Comparison of ENCODE assay signal across 21 cellular contexts in the genomic region with DNA sequence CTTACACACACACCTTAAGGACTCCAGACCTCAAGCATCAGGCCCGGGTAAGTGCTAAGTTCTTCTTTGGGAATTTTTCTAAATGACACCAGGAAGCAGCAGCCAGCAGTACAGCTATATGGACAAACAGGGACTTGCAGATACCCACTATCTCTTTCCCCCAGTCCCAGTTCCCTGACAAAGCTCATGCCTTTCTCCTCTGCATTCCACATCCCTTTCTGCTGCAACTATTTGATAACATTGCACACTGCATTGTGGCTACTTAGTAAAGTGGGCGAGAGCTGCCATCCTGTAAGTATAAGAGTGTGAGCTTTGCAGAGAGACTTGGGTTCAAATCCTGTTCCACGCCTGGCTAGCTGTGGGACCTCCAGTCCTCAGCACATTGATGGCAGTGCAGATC. TPM values are rescaled to one million over a fixed set of nuclear protein-coding genes. Genes with fewer than 3 reads are reported as not detected.
A peak's percentile ranks its signal among the peaks of the same experiment; 100 is the strongest.
DNase-seq lines count a peak whose midpoint lies in the region; ATAC-seq, FAIRE-seq and TF ChIP-seq lines count a peak whose summit lies in the region.
"Had no signal": no experiment of that assay in that cellular context is flagged by ENCODE, and none has a peak within 500 bp of the region (broad histone marks: within the 10 kb centered on the region; RNA-seq: fewer than 3 reads in every experiment).

No MANE protein-coding gene starts in this region.

- TF ChIP-seq POLR2A in K562 (conservative IDR thresholded peaks at IDR 0.05) = no peak
- no peak for TF ChIP-seq POLR2A in GM12892 (IDR thresholded peaks at IDR 0.05; ENCODE audit: low read depth, low read length)

- intact Hi-C loops in K562 (cut with micrococcal nuclease) = loop anchor here (5.0 kb wide), 1 partner anchor 66 kb away; no protein-coding TSS in a partner anchor

- no peaks in the 10 kb centered on the region for H3K36me3 ChIP-seq in K562 (ENCODE audit: control insufficient read depth, insufficient read depth, low read length)

- CTCF ChIA-PET in K562 (lab: Yijun Ruan, JAX; ENCODE audit: low intra/inter-chr PET ratio) = no interaction called here

- no peak for TF ChIP-seq RAD21 in K562 (CRISPR knock-in tag; conservative IDR thresholded peaks at IDR 0.05 in 1 of 2, IDR thresholded peaks at IDR 0.05 in 1 of 2)

- no peak for TF ChIP-seq CTCF in K562 (IDR thresholded peaks at IDR 0.05 in 2 of 3, conservative IDR thresholded peaks at IDR 0.05 in 1 of 3; ENCODE audit: insufficient read depth in 2 of 3, low read depth in 1 of 3, low read length in 3 of 3)

- no peaks in the 10 kb centered on the region for H4K20me1 ChIP-seq in K562 (replicated peaks; ENCODE audit: control insufficient read depth, insufficient read depth, low read length)

- H3K9me1 ChIP-seq in K562 (ENCODE audit: control insufficient read depth, insufficient read depth, low read length) = no peaks in the 10 kb centered on the region

- ATAC-seq in K562 = peak; percentile 76
- ATAC-seq: A549 had no signal

- BruUV-seq in K562 (replicated peaks; lab: Mats Ljungman, UMichigan) = no TSS peak

- no peaks in the 10 kb centered on the region for H3K9me3 ChIP-seq in K562 (replicated peaks; ENCODE audit: control insufficient read depth, insufficient read depth, low read depth, low read length)
- H3K9me3 ChIP-seq: A549 had no signal

- POLR2A ChIA-PET in K562 (lab: Yijun Ruan, JAX) = no interaction called here

- FAIRE-seq in K562 (lab: Jason Lieb, UNC) (peak; percentile 69), GM12892 (lab: Jason Lieb, UNC) (no peak)
- FAIRE-seq: A549, GM19239, H54, HTR-8/SVneo had no signal

- in situ Hi-C loops in K562 (cut with MboI) = no loop called here

- no peaks in the 10 kb centered on the region for H3K27me3 ChIP-seq in K562 (ENCODE audit: control insufficient read depth in 2 of 2, insufficient read depth in 2 of 2, low read length in 2 of 2)

- WGBS in K562 (ENCODE audit: insufficient coverage, low coverage, missing lambda C conversion rate) = 0% methylated on average over 1 of the region's 3 CpGs

- TF ChIP-seq EP300 in K562 (IDR thresholded peaks at IDR 0.05; ENCODE audit: low read length) = peak; percentile 78

- H3K4me1 ChIP-seq in K562 (replicated peaks in 1 of 2; ENCODE audit: control insufficient read depth in 2 of 2, insufficient read depth in 2 of 2, low read length in 2 of 2) = peaks cover 0 to 17% of the 10 kb centered on the region in 2 experiments; a peak in 2 of 5 replicates
- H3K4me1 ChIP-seq: A549 had no signal

- H3K4me2 ChIP-seq in K562 (ENCODE audit: insufficient read depth, low read length) = peak overlapping the region; percentile 61
- H3K4me2 ChIP-seq: A549 had no signal

- H3K27ac ChIP-seq in K562 (ENCODE audit: extremely low read depth, low read depth, low read length) = peak overlapping the region; percentile 48; the same call in 1 of the 3 replicates
- H3K27ac ChIP-seq: 22Rv1, A549, C4-2B, GM23248, HL-60 had no signal

- H2AFZ ChIP-seq in K562 (ENCODE audit: low read depth, low read length) = peak overlapping the region; percentile 60; the same call in 1 of the 2 replicates
- H2AFZ ChIP-seq: GM23248 had no signal

- no peak overlapping the region for H3K4me3 ChIP-seq in K562
- H3K4me3 ChIP-seq: A549, GM23248 had no signal

- peak; percentile 40 for DNase-seq in NCI-H146 (lab: John Stamatoyannopoulos, UW)
- no peak for DNase-seq in NCI-H146 treated with DMSO at 0.1 percent for 48 hours (lab: John Stamatoyannopoulos, UW; ENCODE audit: unreplicated experiment)
- DNase-seq in UCSD-AML1 (lab: John Stamatoyannopoulos, UW; ENCODE audit: unreplicated experiment) = peak; percentile 11
- DNase-seq in K562 (ENCODE audit: extremely low read depth in 1 of 4, low spot score in 3 of 4) = peak; percentile 26 to 58 (median 44)
- DNase-seq in GM12892 (ENCODE audit: insufficient read length) = no peak
- no peak for DNase-seq in cerebellar cortex (ENCODE audit: low spot score)
- no peak for DNase-seq in activated CD4-positive, alpha-beta T cell treated with anti-CD3 and anti-CD28 coated beads, Interleukin-2, amount 50 U/mL, for 1 hour
- DNase-seq: AML-193; CD4-positive, alpha-beta T cell; DMS153; DMS79; GDM1; GM23248; HCEC 1CT had no signal

- peak overlapping the region in 1 of 2 experiments; percentile 36; a peak in 1 of 4 replicates for H3K9ac ChIP-seq in K562 (ENCODE audit: insufficient read depth in 1 of 2, low read depth in 2 of 2, low read length in 2 of 2)
- H3K9ac ChIP-seq: GM23248 had no signal

- no peaks in the 10 kb centered on the region for H3K79me2 ChIP-seq in K562 (ENCODE audit: control insufficient read depth, insufficient read depth, low read length)

TF ChIP-seq in K562, 482 proteins besides CTCF, POLR2A, EP300 and RAD21 (continues in another document):
- TF ChIP-seq ZNF12 (CRISPR knock-in tag; IDR thresholded peaks at IDR 0.05) = no peak
- no peak for TF ChIP-seq XRCC4 (IDR thresholded peaks at IDR 0.05; ENCODE audit: extremely low read depth, insufficient read depth, insufficient read length)
- no peak for TF ChIP-seq SMARCB1 (IDR thresholded peaks at IDR 0.05; ENCODE audit: insufficient read length, low read depth)
- TF ChIP-seq GABPA (tag; conservative IDR thresholded peaks at IDR 0.05; ENCODE audit: low read depth) = no peak
- no peak for TF ChIP-seq ZNF41 (CRISPR knock-in tag; conservative IDR thresholded peaks at IDR 0.05)
- TF ChIP-seq GTF2E2 (tag; IDR thresholded peaks at IDR 0.05) = no peak
- TF ChIP-seq SMARCA4 (IDR thresholded peaks at IDR 0.05) = peak; percentile 70
- TF ChIP-seq, protein P1, sequence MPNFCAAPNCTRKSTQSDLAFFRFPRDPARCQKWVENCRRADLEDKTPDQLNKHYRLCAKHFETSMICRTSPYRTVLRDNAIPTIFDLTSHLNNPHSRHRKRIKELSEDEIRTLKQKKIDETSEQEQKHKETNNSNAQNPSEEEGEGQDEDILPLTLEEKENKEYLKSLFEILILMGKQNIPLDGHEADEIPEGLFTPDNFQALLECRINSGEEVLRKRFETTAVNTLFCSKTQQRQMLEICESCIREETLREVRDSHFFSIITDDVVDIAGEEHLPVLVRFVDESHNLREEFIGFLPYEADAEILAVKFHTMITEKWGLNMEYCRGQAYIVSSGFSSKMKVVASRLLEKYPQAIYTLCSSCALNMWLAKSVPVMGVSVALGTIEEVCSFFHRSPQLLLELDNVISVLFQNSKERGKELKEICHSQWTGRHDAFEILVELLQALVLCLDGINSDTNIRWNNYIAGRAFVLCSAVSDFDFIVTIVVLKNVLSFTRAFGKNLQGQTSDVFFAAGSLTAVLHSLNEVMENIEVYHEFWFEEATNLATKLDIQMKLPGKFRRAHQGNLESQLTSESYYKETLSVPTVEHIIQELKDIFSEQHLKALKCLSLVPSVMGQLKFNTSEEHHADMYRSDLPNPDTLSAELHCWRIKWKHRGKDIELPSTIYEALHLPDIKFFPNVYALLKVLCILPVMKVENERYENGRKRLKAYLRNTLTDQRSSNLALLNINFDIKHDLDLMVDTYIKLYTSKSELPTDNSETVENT (CRISPR knock-in tag; IDR thresholded peaks at IDR 0.05) = no peak
- no peak for TF ChIP-seq DNMT1 (IDR thresholded peaks at IDR 0.05)
- peak; percentile 82 for TF ChIP-seq CBFA2T2 (conservative IDR thresholded peaks at IDR 0.05)
- TF ChIP-seq, protein P2, sequence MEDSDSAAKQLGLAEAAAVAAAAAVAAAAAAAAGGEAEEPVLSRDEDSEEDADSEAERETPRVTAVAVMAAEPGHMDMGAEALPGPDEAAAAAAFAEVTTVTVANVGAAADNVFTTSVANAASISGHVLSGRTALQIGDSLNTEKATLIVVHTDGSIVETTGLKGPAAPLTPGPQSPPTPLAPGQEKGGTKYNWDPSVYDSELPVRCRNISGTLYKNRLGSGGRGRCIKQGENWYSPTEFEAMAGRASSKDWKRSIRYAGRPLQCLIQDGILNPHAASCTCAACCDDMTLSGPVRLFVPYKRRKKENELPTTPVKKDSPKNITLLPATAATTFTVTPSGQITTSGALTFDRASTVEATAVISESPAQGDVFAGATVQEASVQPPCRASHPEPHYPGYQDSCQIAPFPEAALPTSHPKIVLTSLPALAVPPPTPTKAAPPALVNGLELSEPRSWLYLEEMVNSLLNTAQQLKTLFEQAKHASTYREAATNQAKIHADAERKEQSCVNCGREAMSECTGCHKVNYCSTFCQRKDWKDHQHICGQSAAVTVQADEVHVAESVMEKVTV (CRISPR knock-in tag; IDR thresholded peaks at IDR 0.05) = no peak
- TF ChIP-seq ZNF79 (CRISPR knock-in tag; IDR thresholded peaks at IDR 0.05; ENCODE audit: low read depth) = no peak
- no peak for TF ChIP-seq BCL6 (CRISPR knock-in tag; IDR thresholded peaks at IDR 0.05)

RNA-seq across cellular contexts. Expression of gene CD226, which starts 14.0 kb away (rescaled TPM):
- total RNA-seq in K562 (2011; cell fraction: chromatin; rRNA removed; ENCODE audit: low replicate concordance) = 1.9 and 6.0 TPM in 2 replicates
- total RNA-seq in K562 (2011; cell fraction: nucleolus; rRNA removed) = 1.1 and 1.5 TPM in 2 replicates
- total RNA-seq in K562 (2011; cell fraction: nucleoplasm; rRNA removed) = 2.3 and 4.9 TPM in 2 replicates
- 0.32 and 0.98 TPM in 2 replicates for total RNA-seq in K562 (2014; rRNA removed)
- total RNA-seq in K562 (2014; rRNA removed; fragmentation: Illumina TruSeq; extraction: Trizol) = 1.2 and 1.6 TPM in 2 replicates
- total RNA-seq in K562 (2015; rRNA removed; fragmentation: Illumina TruSeq; extraction: Trizol) = 0.34 and 0.65 TPM in 2 replicates
- total RNA-seq in K562 (2021) = 1.7 and 2.0 TPM in 2 replicates
- 1.1 and 1.2 TPM in 2 replicates for polyA plus RNA-seq in K562 (2011; rRNA removed)
- polyA plus RNA-seq in K562 (2011; cell fraction: cytosol; rRNA removed) = 0.33 and 0.59 TPM in 2 replicates
- 1.2 and 1.9 TPM in 2 replicates for polyA plus RNA-seq in K562 (2011; cell fraction: nucleus; rRNA removed)
- 0.77 and 1.3 TPM in 2 replicates for polyA plus RNA-seq in K562 (2012)
- 0.82 and 1.00 TPM in 2 replicates for polyA plus RNA-seq in K562 (2014; fragmentation: Illumina TruSeq; extraction: Trizol)
- polyA plus RNA-seq in K562 (2014; fragmentation: Nextera tagmentation; extraction: Ambion mirVana) = under 1 TPM; 0.52 to 0.63 TPM
- polyA plus RNA-seq in K562 (2014; rRNA removed) = 0.50 and 0.80 TPM in 2 replicates
- polyA minus RNA-seq in K562 (2011; rRNA and poly(A)+ RNA removed) = 2.6 and 2.7 TPM in 2 replicates
- 2.0 TPM in 1 of 2 replicates, not detected in the other for polyA minus RNA-seq in K562 (2011; cell fraction: cytosol; rRNA and poly(A)+ RNA removed)
- polyA minus RNA-seq in K562 (2011; cell fraction: nucleus; rRNA and poly(A)+ RNA removed) = 0.67 and 0.81 TPM in 2 replicates
- polyA plus RNA-seq in GM12892 (2012; ENCODE audit: missing spikeins) = 89.6 TPM

Comparison
In these comparisons a context has a peak if more than half of its experiments do, and no peak if none do; other contexts are left out.
1. DNase-seq: peak in NCI-H146 (single experiment), UCSD-AML1 (single experiment) and K562 (4 of 4); none in NCI-H146 treated with DMSO at 0.1 percent for 48 hours (single experiment), GM12892 (single experiment), cerebellar cortex (single experiment) and activated CD4-positive, alpha-beta T cell treated with anti-CD3 and anti-CD28 coated beads, Interleukin-2, amount 50 U/mL, for 1 hour (single experiment).